In the genomic region with DNA sequence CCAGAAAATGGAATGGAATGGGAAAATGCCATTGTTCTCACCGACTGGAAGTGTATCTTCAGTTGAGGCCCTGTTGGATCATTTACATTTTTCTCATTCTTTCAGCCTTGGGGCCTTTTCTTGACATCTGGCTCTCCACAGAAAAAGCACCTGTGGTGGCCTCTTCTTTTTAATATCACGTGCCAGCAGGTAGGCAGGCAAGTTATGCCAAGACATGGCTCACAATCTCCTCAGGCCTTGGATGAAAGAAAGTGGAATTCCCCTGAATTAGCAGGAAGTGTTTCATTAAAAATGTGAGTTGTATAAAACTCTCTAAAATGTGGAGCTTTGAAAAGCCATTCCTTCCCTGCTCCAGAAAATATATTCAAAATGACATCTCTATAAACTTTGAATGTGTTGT, we compare ENCODE assay signal across 25 cellular contexts.
"Had no signal": no experiment of that assay in that cellular context is flagged by ENCODE, and none has a peak within 500 bp of the region (broad histone marks: within the 10 kb centered on the region; RNA-seq: fewer than 3 reads in every experiment).

No MANE protein-coding gene starts in this region.

- H3K27ac Mint-ChIP-seq: activated CD8-positive, alpha-beta memory T cell treated with anti-CD3 and anti-CD28 coated beads, Interleukin-2, amount 10 ng/mL, durations not matched to agents 7 days and 5 days; activated naive CD4-positive, alpha-beta T cell treated with anti-CD3 and anti-CD28 coated beads, Interleukin-2, amount 50 U/mL, for 72 hours; activated naive CD8-positive, alpha-beta T cell treated with anti-CD3 and anti-CD28 coated beads, Interleukin-2, amount 50 U/mL, for 24 hours; brain; T-helper 17 cell had no signal

- H3K4me3 ChIP-seq: ascending aorta, K562 had no signal

- H3K27ac ChIP-seq: ascending aorta had no signal

- H3K9me3 Mint-ChIP-seq: activated naive CD4-positive, alpha-beta T cell treated with anti-CD3 and anti-CD28 coated beads, Interleukin-2, amount 50 U/mL, for 72 hours; activated T-cell treated with anti-CD3 and anti-CD28 coated beads, Interleukin-2, amount 50 U/mL, for 4 hours; WTC11 had no signal

- H3K9me3 ChIP-seq: ascending aorta had no signal

- H3K4me1 ChIP-seq: ascending aorta had no signal

- H3K4me3 Mint-ChIP-seq: activated CD8-positive, alpha-beta memory T cell treated with anti-CD3 and anti-CD28 coated beads, Interleukin-2, amount 10 ng/mL, durations not matched to agents 7 days and 5 days; activated naive CD8-positive, alpha-beta T cell treated with anti-CD3 and anti-CD28 coated beads, Interleukin-2, amount 50 U/mL, for 24 hours; activated T-cell treated with anti-CD3 and anti-CD28 coated beads, Interleukin-2, amount 50 U/mL, for 4 hours; brain; T-helper 17 cell; WTC11 had no signal

- ATAC-seq: activated CD8-positive, alpha-beta memory T cell treated with anti-CD3 and anti-CD28 coated beads, Interleukin-2, amount 10 ng/mL, durations not matched to agents 7 days and 5 days; activated naive CD4-positive, alpha-beta T cell treated with anti-CD3 and anti-CD28 coated beads, Interleukin-2, amount 50 U/mL, for 72 hours; activated naive CD8-positive, alpha-beta T cell treated with anti-CD3 and anti-CD28 coated beads, Interleukin-2, amount 50 U/mL, for 24 hours; activated T-cell treated with anti-CD3 and anti-CD28 coated beads, Interleukin-2, amount 50 U/mL, for 4 hours; K562; T-helper 17 cell; WTC11 had no signal

- DNase-seq: activated CD4-positive, alpha-beta T cell treated with anti-CD3 and anti-CD28 coated beads for 48 hours; activated CD4-positive, alpha-beta T cell treated with anti-CD3 and anti-CD28 coated beads, Interleukin-2, amount 50 U/mL, for 4 hours; activated CD4-positive, CD25-positive, alpha-beta regulatory T cell treated with anti-CD3 and anti-CD28 coated beads, Interleukin-2, amount 50 U/mL, for 72 hours; activated CD8-positive, alpha-beta memory T cell treated with anti-CD3 and anti-CD28 coated beads, Interleukin-2, amount 10 ng/mL, durations not matched to agents 7 days and 5 days; activated effector memory CD4-positive, alpha-beta T cell treated with anti-CD3 and anti-CD28 coated beads, Interleukin-2, amount 50 U/mL, for 16 hours; activated naive CD4-positive, alpha-beta T cell treated with Interleukin-2 at 50 U/mL for 16 hours; activated naive CD8-positive, alpha-beta T cell treated with anti-CD3 and anti-CD28 coated beads, Interleukin-2, amount 50 U/mL, for 24 hours; activated T-cell treated with anti-CD3 and anti-CD28 coated beads, Interleukin-2, amount 50 U/mL, for 4 hours; amniotic stem cell; Karpas-422; NCI-H1048; NCI-H146; NCI-H187 treated with DMSO at 0.1 percent for 48 hours; NCI-H2081 treated with DMSO at 0.1 percent for 48 hours; NCI-H2227 treated with DMSO at 0.1 percent for 48 hours; NCI-H526; NCI-H774; SIG-M5; T-helper 17 cell; T-helper 9 cell had no signal

- H3K27me3 Mint-ChIP-seq: activated CD8-positive, alpha-beta memory T cell treated with anti-CD3 and anti-CD28 coated beads, Interleukin-2, amount 10 ng/mL, durations not matched to agents 7 days and 5 days; brain had no signal

- H3K27me3 ChIP-seq: ascending aorta had no signal

- H3K36me3 Mint-ChIP-seq: activated CD8-positive, alpha-beta memory T cell treated with anti-CD3 and anti-CD28 coated beads, Interleukin-2, amount 10 ng/mL, durations not matched to agents 7 days and 5 days; activated naive CD4-positive, alpha-beta T cell treated with anti-CD3 and anti-CD28 coated beads, Interleukin-2, amount 50 U/mL, for 72 hours; brain had no signal

- H3K36me3 ChIP-seq: ascending aorta had no signal

- H3K4me1 Mint-ChIP-seq: activated CD8-positive, alpha-beta memory T cell treated with anti-CD3 and anti-CD28 coated beads, Interleukin-2, amount 10 ng/mL, durations not matched to agents 7 days and 5 days; activated naive CD8-positive, alpha-beta T cell treated with anti-CD3 and anti-CD28 coated beads, Interleukin-2, amount 50 U/mL, for 24 hours; T-helper 17 cell had no signal
